ENCODE assay signal across 28 cellular contexts in the genomic region with DNA sequence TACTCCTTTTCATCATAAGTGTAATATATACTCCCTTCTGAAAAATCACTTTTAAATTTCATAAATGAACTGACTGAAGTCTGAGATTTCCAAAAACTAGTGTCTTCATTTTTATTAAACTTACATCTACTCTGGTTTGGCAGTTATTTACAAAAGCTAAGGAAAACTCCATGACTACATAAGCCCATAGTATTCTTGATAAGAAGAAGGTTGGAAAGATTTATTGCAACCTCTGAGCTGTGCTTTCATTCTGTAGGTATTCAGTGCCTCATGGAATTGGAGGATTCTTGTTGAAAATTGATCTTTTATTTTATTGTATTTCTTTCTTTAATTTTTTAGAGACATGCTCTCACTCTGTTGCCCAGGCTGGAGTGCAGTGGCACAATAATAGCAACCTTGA.
"Had no signal": no experiment of that assay in that cellular context is flagged by ENCODE, and none has a peak within 500 bp of the region (broad histone marks: within the 10 kb centered on the region; RNA-seq: fewer than 3 reads in every experiment).

No MANE protein-coding gene starts in this region.

- H3K4me1 ChIP-seq: prostate gland had no signal

- H3K4me3 ChIP-seq: left lung, lower lobe of right lung, mucosa of descending colon, pancreas, prostate gland, skin epidermis, tibial nerve, uterus had no signal

- H3K36me3 ChIP-seq: left lung, lower lobe of right lung, pancreas, prostate gland, tibial nerve, uterus had no signal

- DNase-seq: hippocampal formation; kidney glomerular epithelial cell; left cardiac atrium; left lung; lower lobe of right lung; mammary epithelial cell; mesenchymal stem cell; midbrain; mucosa of descending colon; naive thymus-derived CD4-positive, alpha-beta T cell; nucleus accumbens; pancreas; retina; right cardiac atrium; stimulated activated CD4-positive, alpha-beta T cell treated with anti-CD3 and anti-CD28 coated beads, Interleukin-12 subunit alpha, Interleukin-12 subunit beta, amount 100 ng/mL, for 4 hours; stimulated activated CD4-positive, alpha-beta T cell treated with anti-CD3 and anti-CD28 coated beads, Interleukin-15, amount 100 ng/mL, for 24 hours; stimulated activated CD4-positive, alpha-beta T cell treated with anti-CD3 and anti-CD28 coated beads, Interleukin-2, amount 100 ng/mL, for 24 hours; stimulated activated CD4-positive, alpha-beta T cell treated with anti-CD3 and anti-CD28 coated beads, Interleukin-4, amount 100 ng/mL, for 1 hour; stimulated activated naive CD4-positive, alpha-beta T cell; substantia nigra; uterus had no signal

- H3K9me3 ChIP-seq: left lung, lower lobe of right lung, mucosa of descending colon, pancreas, prostate gland, tibial nerve, uterus had no signal

- H3K27ac Mint-ChIP-seq: natural killer cell treated with Interleukin-12 subunit alpha and Interleukin-12 subunit beta and Interleukin-15 and Interleukin-18, amount 100 ng/mL, for 72 hours; stimulated activated naive CD8-positive, alpha-beta T cell treated with anti-CD3 and anti-CD28 coated beads, Interleukin-15, Interleukin-2, amounts not matched to agents 100 ng/mL and 50 ng/mL, for 24 hours; type B pancreatic cell had no signal

- H3K36me3 Mint-ChIP-seq: natural killer cell treated with Interleukin-12 subunit alpha and Interleukin-12 subunit beta and Interleukin-15 and Interleukin-18, amount 100 ng/mL, for 72 hours had no signal

- H3K27me3 ChIP-seq: left lung, pancreas, tibial nerve, uterus had no signal

- H3K9me3 Mint-ChIP-seq: naive thymus-derived CD4-positive, alpha-beta T cell; natural killer cell treated with Interleukin-12 subunit alpha and Interleukin-12 subunit beta and Interleukin-15 and Interleukin-18, amount 100 ng/mL, for 72 hours; stimulated activated naive CD8-positive, alpha-beta T cell treated with anti-CD3 and anti-CD28 coated beads, Interleukin-15, Interleukin-2, amounts not matched to agents 100 ng/mL and 50 ng/mL, for 24 hours; type B pancreatic cell had no signal

- H3K27me3 Mint-ChIP-seq: naive thymus-derived CD4-positive, alpha-beta T cell; natural killer cell treated with Interleukin-12 subunit alpha and Interleukin-12 subunit beta and Interleukin-15 and Interleukin-18, amount 100 ng/mL, for 72 hours; stimulated activated naive CD8-positive, alpha-beta T cell treated with anti-CD3 and anti-CD28 coated beads, Interleukin-15, Interleukin-2, amounts not matched to agents 100 ng/mL and 50 ng/mL, for 24 hours; type B pancreatic cell had no signal

- ATAC-seq: left cardiac atrium; left lung; lower lobe of right lung; mucosa of descending colon; naive thymus-derived CD4-positive, alpha-beta T cell; natural killer cell treated with Interleukin-12 subunit alpha and Interleukin-12 subunit beta and Interleukin-15 and Interleukin-18, amount 100 ng/mL, for 72 hours; pancreas; right cardiac atrium; sciatic nerve had no signal

- H3K27ac ChIP-seq: lower lobe of right lung, pancreas, prostate gland, tibial nerve, uterus had no signal

- H3K4me3 Mint-ChIP-seq: naive thymus-derived CD4-positive, alpha-beta T cell; natural killer cell treated with Interleukin-12 subunit alpha and Interleukin-12 subunit beta and Interleukin-15 and Interleukin-18, amount 100 ng/mL, for 72 hours; stimulated activated naive CD8-positive, alpha-beta T cell treated with anti-CD3 and anti-CD28 coated beads, Interleukin-15, Interleukin-2, amounts not matched to agents 100 ng/mL and 50 ng/mL, for 24 hours; type B pancreatic cell had no signal
